1 cellular context compared by ENCODE assay signal in genomic region chr16:67432491-67432890, GRCh38.
TF ChIP-seq lines count a peak whose summit lies in the region.

No MANE protein-coding gene starts in this region.

TF ChIP-seq in HepG2, 621 proteins besides CTCF, POLR2A, EP300 and RAD21 (continued from another document):
- no peak for TF ChIP-seq MLXIP (CRISPR knock-in tag; IDR thresholded peaks at IDR 0.05; ENCODE audit: borderline replicate concordance)
